ENCODE assay signal across 13 cellular contexts in the genomic region with DNA sequence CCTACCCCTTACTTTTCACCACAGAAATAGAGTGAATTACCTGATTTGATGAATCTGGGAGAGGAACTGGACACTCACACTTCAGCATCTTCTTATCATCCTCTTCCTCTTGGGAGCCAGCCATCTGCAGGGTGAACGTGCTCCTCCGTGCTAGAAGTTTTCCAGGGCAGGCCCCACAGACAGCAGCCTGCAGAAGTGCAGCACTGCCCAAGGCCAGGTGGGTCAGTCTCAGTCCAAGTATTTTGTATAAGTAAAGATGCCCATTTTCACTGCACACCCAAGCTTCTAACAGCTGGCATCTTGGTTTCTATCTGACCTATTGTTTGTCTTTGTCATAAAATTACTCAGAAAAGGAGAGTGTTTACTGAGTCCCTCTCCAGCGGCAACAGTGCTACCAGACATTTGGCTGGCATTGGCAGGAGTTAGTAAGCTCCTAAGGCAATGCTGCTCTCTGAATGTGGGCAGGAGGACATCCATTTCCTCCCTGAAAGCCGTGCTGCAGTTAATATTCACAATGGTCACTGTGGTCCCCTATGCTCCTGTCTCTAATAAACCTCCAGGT.
DNase-seq lines count a peak whose midpoint lies in the region; ATAC-seq and TF ChIP-seq lines count a peak whose summit lies in the region.
"Had no signal": no experiment of that assay in that cellular context is flagged by ENCODE, and none has a peak within 500 bp of the region (broad histone marks: within the 10 kb centered on the region; RNA-seq: fewer than 3 reads in every experiment).

No MANE protein-coding gene starts in this region.

- no peaks in the 10 kb centered on the region for H3K27me3 ChIP-seq in breast epithelium
- H3K27me3 ChIP-seq: SJCRH30 had no signal

- no peak overlapping the region for H3K27ac ChIP-seq in breast epithelium
- H3K27ac ChIP-seq: RWPE1, SJCRH30 had no signal

- no peaks in the 10 kb centered on the region for H3K9me3 Mint-ChIP-seq in MCF 10A (ENCODE audit: unreplicated experiment)

- POLR2A ChIA-PET in MCF 10A (lab: Yijun Ruan, JAX), result no interaction called here

- BruUV-seq in MCF 10A (replicated peaks; lab: Mats Ljungman, UMichigan), result no TSS peak

- no peaks in the 10 kb centered on the region for H3K36me3 ChIP-seq in breast epithelium
- H3K36me3 ChIP-seq: SJCRH30 had no signal

- no peaks in the 10 kb centered on the region for H3K9me3 ChIP-seq in breast epithelium
- H3K9me3 ChIP-seq: SJCRH30 had no signal

- peaks cover 22% of the 10 kb centered on the region for H3K4me1 Mint-ChIP-seq in MCF 10A (ENCODE audit: insufficient read depth, unreplicated experiment)

- no peak overlapping the region for H3K4me3 ChIP-seq in breast epithelium
- H3K4me3 ChIP-seq: SJCRH30 had no signal

- no peak overlapping the region for H3K27ac Mint-ChIP-seq in MCF 10A (ENCODE audit: low read depth, unreplicated experiment)
- H3K27ac Mint-ChIP-seq: CD4-positive, alpha-beta T cell had no signal

- no peaks in the 10 kb centered on the region for H3K27me3 Mint-ChIP-seq in MCF 10A (ENCODE audit: insufficient read depth, unreplicated experiment)

- peak; percentile 77 for ATAC-seq in left colon
- no peak for ATAC-seq in HG02642 (IDR thresholded peaks at IDR 0.05; ENCODE audit: poor library complexity, unreplicated experiment)

- TF ChIP-seq POLR2A in breast epithelium (IDR thresholded peaks at IDR 0.05), result no peak

- H3K4me1 ChIP-seq in breast epithelium, result no peaks in the 10 kb centered on the region
- H3K4me1 ChIP-seq: SJCRH30 had no signal

- peak; percentile 9 for DNase-seq in MCF 10A (ENCODE audit: unreplicated experiment)
- DNase-seq in breast epithelium (ENCODE audit: low spot score in 2 of 2), result no peak
- peak; percentile 50 for DNase-seq in RPMI7951 (ENCODE audit: low read depth)
- peak in 1 of 2 donors; percentile 11 for DNase-seq in left colon
- no peak for DNase-seq in foreskin melanocyte
- no peak for DNase-seq in NCI-H1105 treated with DMSO at 0.1 percent for 48 hours (lab: John Stamatoyannopoulos, UW)
- DNase-seq in activated gamma-delta T cell (lab: John Stamatoyannopoulos, UW), result no peak
- DNase-seq: CD4-positive, alpha-beta T cell; NCI-H1105; NCI-H187 treated with DMSO at 0.1 percent for 48 hours; SJCRH30 had no signal

- H3K4me3 Mint-ChIP-seq in MCF 10A (ENCODE audit: unreplicated experiment), result no peak overlapping the region
- H3K4me3 Mint-ChIP-seq: CD4-positive, alpha-beta T cell had no signal

- CTCF ChIA-PET in MCF 10A (lab: Yijun Ruan, JAX), result interaction anchor here (0.6 to 1.1 kb wide), 2 partner anchors 13 to 167 kb away, joined by 3 read pairs; no protein-coding TSS in a partner anchor

- TF ChIP-seq CTCF in MCF 10A (IDR thresholded peaks at IDR 0.05; ENCODE audit: unreplicated experiment) (no peak), breast epithelium (IDR thresholded peaks at IDR 0.05) (no peak)

- intact Hi-C loops in MCF 10A (cut with micrococcal nuclease) (no loop called here), breast epithelium (cut with DNase I; ENCODE audit: low total_unique reads) (no loop called here), left colon (cut with DNase I, micrococcal nuclease) (no loop called here)

- no peaks in the 10 kb centered on the region for H3K36me3 Mint-ChIP-seq in MCF 10A (ENCODE audit: insufficient read depth, unreplicated experiment)

Comparison
In these comparisons a context has a peak if more than half of its experiments do, and no peak if none do; other contexts are left out.
1. DNase-seq: peak in MCF 10A (single experiment) and RPMI7951 (single experiment); none in breast epithelium (0 of 2), foreskin melanocyte (single experiment), NCI-H1105 treated with DMSO at 0.1 percent for 48 hours (single experiment) and activated gamma-delta T cell (single experiment).